Comparison of ENCODE assay signal across 8 cellular contexts in the genomic region with DNA sequence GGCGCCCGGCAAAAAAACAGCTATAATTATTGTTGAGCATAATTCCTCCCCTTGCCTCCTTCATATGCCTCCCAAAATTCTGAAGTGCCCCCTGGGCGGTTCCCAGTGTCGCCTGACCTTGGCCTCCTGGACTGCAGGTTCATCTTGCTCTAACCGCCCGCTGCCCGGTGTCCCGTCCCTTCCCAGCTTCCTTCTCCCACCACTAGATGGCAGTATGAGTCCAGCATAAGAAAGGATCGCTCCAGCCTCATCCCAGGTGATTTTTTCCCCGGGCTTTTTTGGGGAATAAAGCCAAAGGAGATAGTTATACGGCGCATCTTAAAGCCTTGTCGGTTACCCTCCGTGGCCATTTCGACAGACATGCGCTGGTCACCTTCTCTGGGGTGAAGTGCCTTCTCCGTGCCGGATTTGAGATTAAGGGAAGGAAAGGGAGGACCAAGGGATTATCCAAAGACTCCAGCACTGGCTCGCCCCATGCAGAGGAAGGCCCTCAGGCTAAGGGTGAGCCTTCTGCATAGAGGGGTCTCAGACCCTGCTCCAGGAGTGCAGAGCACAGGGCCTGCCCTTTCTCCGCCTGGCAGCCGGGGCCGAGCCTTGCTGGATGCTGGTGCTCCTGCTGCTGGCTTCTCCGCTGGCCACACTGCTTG. TPM values are rescaled to one million over a fixed set of nuclear protein-coding genes. Genes with fewer than 3 reads are reported as not detected.
DNase-seq lines count a peak whose midpoint lies in the region; ATAC-seq, FAIRE-seq and TF ChIP-seq lines count a peak whose summit lies in the region.

No MANE protein-coding gene starts in this region.

- H3K9me3 Mint-ChIP-seq in MCF 10A (ENCODE audit: unreplicated experiment) = no peaks in the 10 kb centered on the region

- peaks cover 12% of the 10 kb centered on the region for H3K4me1 Mint-ChIP-seq in MCF 10A (ENCODE audit: insufficient read depth, unreplicated experiment)

- H3K4me3 Mint-ChIP-seq in MCF 10A (ENCODE audit: unreplicated experiment) = no peak overlapping the region

- no peaks in the 10 kb centered on the region for H3K27me3 Mint-ChIP-seq in MCF 10A (ENCODE audit: insufficient read depth, unreplicated experiment)

- BruUV-seq in MCF 10A (replicated peaks; lab: Mats Ljungman, UMichigan) = no TSS peak

- peaks cover 6% of the 10 kb centered on the region; the same call in 1 of the 2 replicates for H3K27me3 ChIP-seq in iPS-20b (ENCODE audit: insufficient read depth, low read length)

- no peak overlapping the region for H3K27ac Mint-ChIP-seq in MCF 10A (ENCODE audit: low read depth, unreplicated experiment)

- H3K4me1 ChIP-seq in iPS-20b (ENCODE audit: insufficient read depth, low read length) = no peaks in the 10 kb centered on the region

- H3K36me3 ChIP-seq in iPS-20b (ENCODE audit: insufficient read depth, low read depth, low read length) = no peaks in the 10 kb centered on the region

- no peak overlapping the region for H3K9ac ChIP-seq in iPS-20b (ENCODE audit: low read depth, low read length)

- H3K9me3 ChIP-seq in iPS-20b (ENCODE audit: insufficient read depth, low read depth, low read length) = no peaks in the 10 kb centered on the region

- CTCF ChIA-PET in MCF 10A (lab: Yijun Ruan, JAX) = interaction anchor here (0.5 to 3.2 kb wide), 37 partner anchors 9 to 635 kb away, joined by 3 to 80 read pairs (median 3); no protein-coding TSS in a partner anchor

- peak; percentile 81 for DNase-seq in AG08395 (ENCODE audit: low spot score)
- DNase-seq in GM19239 (ENCODE audit: insufficient read length, low spot score) = peak; percentile 37
- peak; percentile 52 for DNase-seq in NCI-H2029 treated with DMSO at 0.1 percent for 48 hours (lab: John Stamatoyannopoulos, UW)
- DNase-seq in MCF 10A (ENCODE audit: unreplicated experiment) = peak; percentile 85
- DNase-seq in stimulated activated CD4-positive, alpha-beta T cell treated with anti-CD3 and anti-CD28 coated beads, Interleukin-15, amount 100 ng/mL, for 1 hour (ENCODE audit: low read depth in 1 of 2, low spot score in 1 of 2) = peak; percentile 16 to 26

- H3K27ac ChIP-seq in VCaP = no peak overlapping the region
- H3K27ac ChIP-seq in iPS-20b (ENCODE audit: low read length) = no peak overlapping the region

- POLR2A ChIA-PET in MCF 10A (lab: Yijun Ruan, JAX) = interaction anchor here (0.7 to 1.5 kb wide), 8 partner anchors 40 to 557 kb away, joined by 3 to 4 read pairs (median 3); no protein-coding TSS in a partner anchor

- H3K36me3 Mint-ChIP-seq in MCF 10A (ENCODE audit: insufficient read depth, unreplicated experiment) = no peaks in the 10 kb centered on the region

- ATAC-seq in GM21576 (IDR thresholded peaks at IDR 0.05; ENCODE audit: unreplicated experiment) = no peak

- intact Hi-C loops in MCF 10A (cut with micrococcal nuclease) = loop anchor here (1.0 to 5.0 kb wide), 7 partner anchors 125 to 839 kb away; a partner anchor contains a TSS

- peak; percentile 86 for TF ChIP-seq CTCF in VCaP (conservative IDR thresholded peaks at IDR 0.05)
- peak; percentile 90 for TF ChIP-seq CTCF in MCF 10A (IDR thresholded peaks at IDR 0.05; ENCODE audit: unreplicated experiment)

- FAIRE-seq in GM19239 (lab: Jason Lieb, UNC) = peak; percentile 89

- H3K4me3 ChIP-seq in iPS-20b (ENCODE audit: low read length) = peak overlapping the region; percentile 36

RNA-seq across cellular contexts. Expression of a gene that starts 45.8 kb away (rescaled TPM):
- total RNA-seq in MCF 10A (2022) = 212 and 246 TPM in 2 replicates

Comparison
In these comparisons a context has a peak if more than half of its experiments do, and no peak if none do; other contexts are left out.
1. DNase-seq: peak in every context shown above with its lines; median percentile 85 in MCF 10A; 81 in AG08395; 52 in NCI-H2029 treated with DMSO at 0.1 percent for 48 hours; 37 in GM19239; 21 in stimulated activated CD4-positive, alpha-beta T cell treated with anti-CD3 and anti-CD28 coated beads, Interleukin-15, amount 100 ng/mL, for 1 hour.